15 cellular contexts compared by ENCODE assay signal in genomic region chr10:4108693-4109092, GRCh38.
"Had no signal": no experiment of that assay in that cellular context is flagged by ENCODE, and none has a peak within 500 bp of the region (broad histone marks: within the 10 kb centered on the region; RNA-seq: fewer than 3 reads in every experiment).

No MANE protein-coding gene starts in this region.

- H3K36me3 Mint-ChIP-seq: brain had no signal

- H3K36me3 ChIP-seq: esophagus muscularis mucosa had no signal

- H3K4me3 Mint-ChIP-seq: activated CD8-positive, alpha-beta memory T cell treated with anti-CD3 and anti-CD28 coated beads, Interleukin-2, amount 10 ng/mL, durations not matched to agents 7 days and 5 days; activated T-cell treated with anti-CD3 and anti-CD28 coated beads, Interleukin-2, amount 50 U/mL, for 24 hours; brain; neural crest cell; stimulated activated naive CD8-positive, alpha-beta T cell treated with anti-CD3 and anti-CD28 coated beads, Interleukin-15, Interleukin-2, amounts not matched to agents 100 ng/mL and 50 ng/mL, for 24 hours; T-helper 17 cell had no signal

- ATAC-seq: activated CD4-positive, CD25-positive, alpha-beta regulatory T cell treated with anti-CD3 and anti-CD28 coated beads, Interleukin-2, amount 50 U/mL, for 24 hours; activated CD8-positive, alpha-beta memory T cell treated with anti-CD3 and anti-CD28 coated beads, Interleukin-2, amount 10 ng/mL, durations not matched to agents 7 days and 5 days; activated naive CD4-positive, alpha-beta T cell treated with anti-CD3 and anti-CD28 coated beads, Interleukin-2, amount 50 U/mL, for 72 hours; sciatic nerve; T-helper 17 cell had no signal

- DNase-seq: activated CD4-positive, alpha-beta T cell treated with anti-CD3 and anti-CD28 coated beads, Interleukin-2, amount 50 U/mL, for 48 hours; activated CD8-positive, alpha-beta memory T cell treated with anti-CD3 and anti-CD28 coated beads, Interleukin-2, amount 10 ng/mL, durations not matched to agents 7 days and 5 days; activated effector memory CD4-positive, alpha-beta T cell treated with anti-CD3 and anti-CD28 coated beads, Interleukin-2, amount 50 U/mL, for 16 hours; activated T-cell treated with anti-CD3 and anti-CD28 coated beads, Interleukin-2, amount 50 U/mL, for 24 hours; amygdala; stimulated activated CD4-positive, alpha-beta T cell treated with anti-CD3 and anti-CD28 coated beads, Interleukin-12 subunit alpha, Interleukin-12 subunit beta, amount 100 ng/mL, for 4 hours; T-helper 17 cell; testis had no signal

- H3K27ac Mint-ChIP-seq: activated CD8-positive, alpha-beta memory T cell treated with anti-CD3 and anti-CD28 coated beads, Interleukin-2, amount 10 ng/mL, durations not matched to agents 7 days and 5 days; activated T-cell treated with anti-CD3 and anti-CD28 coated beads, Interleukin-2, amount 50 U/mL, for 24 hours; brain; stimulated activated naive CD8-positive, alpha-beta T cell treated with anti-CD3 and anti-CD28 coated beads, Interleukin-15, Interleukin-2, amounts not matched to agents 100 ng/mL and 50 ng/mL, for 24 hours; T-helper 17 cell had no signal

- H3K4me3 ChIP-seq: esophagus muscularis mucosa, testis had no signal

- H3K9me3 ChIP-seq: esophagus muscularis mucosa, testis had no signal

- H3K27me3 Mint-ChIP-seq: activated CD8-positive, alpha-beta memory T cell treated with anti-CD3 and anti-CD28 coated beads, Interleukin-2, amount 10 ng/mL, durations not matched to agents 7 days and 5 days; activated T-cell treated with anti-CD3 and anti-CD28 coated beads, Interleukin-2, amount 50 U/mL, for 24 hours; brain; stimulated activated naive CD8-positive, alpha-beta T cell treated with anti-CD3 and anti-CD28 coated beads, Interleukin-15, Interleukin-2, amounts not matched to agents 100 ng/mL and 50 ng/mL, for 24 hours; T-helper 17 cell had no signal

- H3K27ac ChIP-seq: esophagus muscularis mucosa, testis had no signal

- H3K4me1 Mint-ChIP-seq: activated CD8-positive, alpha-beta memory T cell treated with anti-CD3 and anti-CD28 coated beads, Interleukin-2, amount 10 ng/mL, durations not matched to agents 7 days and 5 days; brain; neural crest cell had no signal

- H3K27me3 ChIP-seq: esophagus muscularis mucosa, testis had no signal

- H3K9me3 Mint-ChIP-seq: activated T-cell treated with anti-CD3 and anti-CD28 coated beads, Interleukin-2, amount 50 U/mL, for 24 hours; stimulated activated naive CD8-positive, alpha-beta T cell treated with anti-CD3 and anti-CD28 coated beads, Interleukin-15, Interleukin-2, amounts not matched to agents 100 ng/mL and 50 ng/mL, for 24 hours had no signal

- H3K4me1 ChIP-seq: testis had no signal
